Comparison of ENCODE assay signal across 8 cellular contexts in genomic region chr2:205763708-205764501, GRCh38.
DNase-seq lines count a peak whose midpoint lies in the region; ATAC-seq and TF ChIP-seq lines count a peak whose summit lies in the region.

No MANE protein-coding gene starts in this region.

- peaks cover 3% of the 10 kb centered on the region; the same call in 1 of the 2 replicates for H3K4me1 ChIP-seq in H9 (ENCODE audit: insufficient read depth, low read length)
- H3K4me1 ChIP-seq in neuronal stem cell (ENCODE audit: control insufficient read depth in 2 of 2, insufficient read depth in 1 of 2, low read depth in 1 of 2, low read length in 2 of 2), result peaks cover 10 to 12% of the 10 kb centered on the region in 2 donors

- H3K9ac ChIP-seq in H9 (ENCODE audit: extremely low read depth, insufficient read length, low read length) (peak overlapping the region; percentile 68), neuronal stem cell (ENCODE audit: low read depth, low read length, poor library complexity) (peak overlapping the region; percentile 50)

- peak overlapping the region; percentile 71 for H2AK5ac ChIP-seq in H9 (ENCODE audit: insufficient read length, low read length)
- peak overlapping the region; percentile 33 for H2AK5ac ChIP-seq in neuronal stem cell (ENCODE audit: low read depth, low read length)

- H3K23ac ChIP-seq in H9 (ENCODE audit: insufficient read length, low read depth, low read length), result no peak overlapping the region
- peak overlapping the region; percentile 36 for H3K23ac ChIP-seq in neuronal stem cell (ENCODE audit: low read depth, low read length, poor library complexity)

- no peak for ATAC-seq in HG03280 (IDR thresholded peaks at IDR 0.05; ENCODE audit: unreplicated experiment)
- no peak for ATAC-seq in GM21619 (IDR thresholded peaks at IDR 0.05; ENCODE audit: unreplicated experiment)
- no peak for ATAC-seq in HG03139 (IDR thresholded peaks at IDR 0.05; ENCODE audit: unreplicated experiment)

- no peak overlapping the region for H4K8ac ChIP-seq in H9 (replicated peaks; ENCODE audit: insufficient read length, low read depth, low read length)
- peak overlapping the region; percentile 92 for H4K8ac ChIP-seq in neuronal stem cell (ENCODE audit: low read depth, low read length)

- peak overlapping the region; percentile 90 for H4K91ac ChIP-seq in H9 (ENCODE audit: insufficient read length, low read depth, low read length)
- no peak overlapping the region for H4K91ac ChIP-seq in neuronal stem cell (ENCODE audit: low read depth, low read length, poor library complexity)

- H2BK20ac ChIP-seq in H9 (ENCODE audit: low read depth, low read length, poor library complexity, severe bottlenecking), result peak overlapping the region; percentile 76

- peak overlapping the region; percentile 65 to 75 for H3K4me3 Mint-ChIP-seq in H9

- peak overlapping the region; percentile 97 for H4K5ac ChIP-seq in H9 (ENCODE audit: insufficient read length, low read depth, low read length)

- H3K4me2 ChIP-seq in H9 (ENCODE audit: insufficient read depth, insufficient read length, low read length) (peak overlapping the region; percentile 48), neuronal stem cell (ENCODE audit: insufficient read depth, low read length, poor library complexity, severe bottlenecking) (peak overlapping the region; percentile 69)

- peak overlapping the region; percentile 98 for H3K18ac ChIP-seq in H9 (ENCODE audit: insufficient read length, low read depth, low read length)
- peak overlapping the region; percentile 39 for H3K18ac ChIP-seq in neuronal stem cell (ENCODE audit: low read length)

- peaks cover 3 to 39% of the 10 kb centered on the region in 2 donors for H3K36me3 ChIP-seq in neuronal stem cell (replicated peaks in 1 of 2; ENCODE audit: control insufficient read depth in 2 of 2, insufficient read depth in 2 of 2, low read length in 2 of 2)

- no peak overlapping the region for H3K56ac ChIP-seq in H9 (ENCODE audit: insufficient read length, low read depth, low read length)

- H3K27me3 ChIP-seq in H9 (ENCODE audit: insufficient read depth, low read length) (no peaks in the 10 kb centered on the region), neuronal stem cell (ENCODE audit: control insufficient read depth in 3 of 3, insufficient read depth in 3 of 3, low read depth in 1 of 3, low read length in 3 of 3) (no peaks in the 10 kb centered on the region)

- H3K27ac ChIP-seq in H9 (ENCODE audit: insufficient read length, low read depth, low read length), result peak overlapping the region; percentile 88
- no peak overlapping the region for H3K27ac ChIP-seq in neuronal stem cell (replicated peaks; ENCODE audit: low read length)

- H3K9me3 ChIP-seq in H9 (ENCODE audit: control insufficient read depth, low read depth, low read length) (no peaks in the 10 kb centered on the region), neuronal stem cell (replicated peaks in 1 of 2; ENCODE audit: control insufficient read depth in 2 of 2, insufficient read depth in 1 of 2, low read depth in 1 of 2, low read length in 2 of 2) (no peaks in the 10 kb centered on the region)

- peak overlapping the region; percentile 91 for H3T11ph ChIP-seq in H9 (ENCODE audit: low read length)

- peaks cover 4% of the 10 kb centered on the region for H3K27me3 Mint-ChIP-seq in H9 (ENCODE audit: low read depth)

- H2BK5ac ChIP-seq in H9 (ENCODE audit: insufficient read length, low read length) (peak overlapping the region; percentile 50), neuronal stem cell (ENCODE audit: low read length) (no peak overlapping the region)

- H3K14ac ChIP-seq in H9 (ENCODE audit: insufficient read depth, low read length), result peak overlapping the region; percentile 98
- H3K14ac ChIP-seq in neuronal stem cell (ENCODE audit: low read length), result no peak overlapping the region

- H2AFZ ChIP-seq in H9 (ENCODE audit: low read length), result no peak overlapping the region
- H2AFZ ChIP-seq in neuronal stem cell (ENCODE audit: low read length), result peak overlapping the region; percentile 57

- no peaks in the 10 kb centered on the region for H3K23me2 ChIP-seq in H9 (ENCODE audit: insufficient read length, low read depth, low read length, poor library complexity, severe bottlenecking)

- H3K27ac Mint-ChIP-seq in H9, result peak overlapping the region; percentile 99 to 100 (median 99)

- WGBS in H9 (ENCODE audit: extremely low coverage, insufficient read length, low lambda C conversion rate), result no CpG with 5 or more reads among the region's 25 CpGs
- no CpG with 5 or more reads among the region's 25 CpGs for WGBS in neuronal stem cell (ENCODE audit: extremely low coverage in 2 of 2, insufficient read length in 2 of 2, insufficient replicate concordance in 1 of 2), 2 donors

- H3K4me3 ChIP-seq in AG10803 (ENCODE audit: low read length), result no peak overlapping the region
- peak overlapping the region in 1 of 2 donors; percentile 71 for H3K4me3 ChIP-seq in neuronal stem cell (ENCODE audit: low read length in 2 of 2)

- no peaks in the 10 kb centered on the region for H3K9me3 Mint-ChIP-seq in H9

- no peaks in the 10 kb centered on the region for H3K79me2 ChIP-seq in H9 (ENCODE audit: insufficient read depth, low read length)

- peak overlapping the region; percentile 79 for H2BK120ac ChIP-seq in H9 (ENCODE audit: low read depth, low read length, poor library complexity, severe bottlenecking)
- peak overlapping the region; percentile 29 for H2BK120ac ChIP-seq in neuronal stem cell (ENCODE audit: low read depth, low read length)

- H3K4ac ChIP-seq in H9 (ENCODE audit: low read depth, low read length), result peak overlapping the region; percentile 91
- no peak overlapping the region for H3K4ac ChIP-seq in neuronal stem cell (ENCODE audit: low read length)

- H2BK12ac ChIP-seq in H9 (ENCODE audit: insufficient read length, low read depth, low read length) (peak overlapping the region; percentile 78), neuronal stem cell (ENCODE audit: low read length) (peak overlapping the region; percentile 33)

- no peaks in the 10 kb centered on the region for H3K79me1 ChIP-seq in H9 (ENCODE audit: insufficient read depth, low read depth, low read length, poor library complexity, severe bottlenecking)
- H3K79me1 ChIP-seq in neuronal stem cell (ENCODE audit: low read depth, low read length), result no peaks in the 10 kb centered on the region

- H3K4me1 Mint-ChIP-seq in H9, result peaks cover 46 to 60% of the 10 kb centered on the region in 2 experiments

- TF ChIP-seq CTCF in AG10803 (conservative IDR thresholded peaks at IDR 0.05; ENCODE audit: low read length) (peak; percentile 52), H9 (conservative IDR thresholded peaks at IDR 0.05) (peak; percentile 97)

- no peak overlapping the region for H2BK15ac ChIP-seq in H9 (ENCODE audit: low read depth, low read length)
- no peak overlapping the region for H2BK15ac ChIP-seq in neuronal stem cell (ENCODE audit: low read length)

- peak; percentile 95 for DNase-seq in AG10803 (ENCODE audit: low read depth)
- DNase-seq in H9, result peak; percentile 95
- DNase-seq in activated CD4-positive, alpha-beta T cell treated with anti-CD3 and anti-CD28 coated beads, Interleukin-2, amount 50 U/mL, for 1 hour, result peak; percentile 8
- DNase-seq in fibroblast of the conjunctiva (ENCODE audit: low read depth), result peak; percentile 70
- DNase-seq in neuronal stem cell (ENCODE audit: low spot score), result peak; percentile 81

- H4K20me1 ChIP-seq in H9 (ENCODE audit: control insufficient read depth, insufficient read depth, insufficient read length), result no peaks in the 10 kb centered on the region

- peaks cover 0 to 10% (median 5%) of the 10 kb centered on the region in 3 experiments; a peak in 3 of 7 replicates for H3K36me3 Mint-ChIP-seq in H9 (ENCODE audit: insufficient read depth in 1 of 3, low read depth in 3 of 3)

Comparison
In these comparisons a context has a peak if more than half of its experiments do, and no peak if none do; other contexts are left out.
1. DNase-seq: peak in every context shown above with its lines; median percentile 95 in AG10803; 95 in H9; 81 in neuronal stem cell; 70 in fibroblast of the conjunctiva; 8 in activated CD4-positive, alpha-beta T cell treated with anti-CD3 and anti-CD28 coated beads, Interleukin-2, amount 50 U/mL, for 1 hour.